Comparison of ENCODE assay signal across 11 cellular contexts in the genomic region with DNA sequence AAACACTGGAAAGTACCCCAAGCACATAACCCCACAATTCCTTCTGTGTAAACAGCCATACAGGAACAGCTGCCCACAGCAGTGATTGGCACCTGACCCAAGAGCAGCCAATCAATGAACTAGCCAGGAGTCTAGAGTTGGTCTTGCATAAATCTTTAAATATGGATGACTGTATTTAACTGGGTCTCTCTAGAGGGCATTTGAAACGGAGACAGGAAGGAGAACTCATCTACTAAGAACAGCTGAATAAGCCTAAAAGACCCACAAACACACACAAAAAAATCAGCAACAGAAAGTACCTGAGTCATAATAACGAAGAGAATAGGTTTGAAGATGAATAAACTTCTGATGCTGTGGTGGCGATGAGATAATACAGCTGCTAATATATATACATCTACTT. TPM values are rescaled to one million over a fixed set of nuclear protein-coding genes. Genes with fewer than 3 reads are reported as not detected.
DNase-seq lines count a peak whose midpoint lies in the region; ATAC-seq and TF ChIP-seq lines count a peak whose summit lies in the region.
"Had no signal": no experiment of that assay in that cellular context is flagged by ENCODE, and none has a peak within 500 bp of the region (broad histone marks: within the 10 kb centered on the region; RNA-seq: fewer than 3 reads in every experiment).

No MANE protein-coding gene starts in this region.

- H3K27ac ChIP-seq in caudate nucleus (ENCODE audit: low read depth, low read length): no peak overlapping the region
- H3K27ac ChIP-seq: epithelial cell of prostate had no signal

- H3K4me1 Mint-ChIP-seq in T-helper 17 cell: peaks cover 38% of the 10 kb centered on the region

- ATAC-seq in GM19023 (IDR thresholded peaks at IDR 0.05; ENCODE audit: unreplicated experiment) (peak; percentile 57), HG02852 (IDR thresholded peaks at IDR 0.05; ENCODE audit: unreplicated experiment) (peak; percentile 61), T-helper 17 cell (peak; percentile 61)

- H3K27me3 Mint-ChIP-seq in T-helper 17 cell: no peaks in the 10 kb centered on the region
- H3K27me3 Mint-ChIP-seq: T-cell had no signal

- no peak for TF ChIP-seq CTCF in GM10266 (IDR thresholded peaks at IDR 0.05; ENCODE audit: control insufficient read depth, insufficient read depth, low read depth, missing control alignments)

- H3K4me3 Mint-ChIP-seq in T-helper 17 cell: peak overlapping the region; percentile 68

- peaks cover 8% of the 10 kb centered on the region for H3K36me3 Mint-ChIP-seq in T-helper 17 cell (ENCODE audit: low read depth)

- H3K9me3 ChIP-seq in T-helper 17 cell (ENCODE audit: control insufficient read depth, low read length, poor library complexity, severe bottlenecking): peaks cover 3% of the 10 kb centered on the region

- peak overlapping the region; percentile 84 for H3K27ac Mint-ChIP-seq in T-helper 17 cell
- H3K27ac Mint-ChIP-seq: T-cell had no signal

- peak; percentile 24 for DNase-seq in GM10266 (ENCODE audit: extremely low spot score)
- DNase-seq in T-helper 17 cell: no peak
- DNase-seq in activated gamma-delta T cell (lab: John Stamatoyannopoulos, UW): no peak
- DNase-seq in NCI-H2029 treated with DMSO at 0.1 percent for 48 hours (lab: John Stamatoyannopoulos, UW): no peak
- DNase-seq in caudate nucleus (lab: John Stamatoyannopoulos, UW): no peak
- DNase-seq in T1000 (lab: John Stamatoyannopoulos, UW): no peak
- DNase-seq: NCI-H510A treated with DMSO at 0.1 percent for 48 hours, T-cell had no signal

RNA-seq across cellular contexts. Expression of gene ASF1A, which starts 49.0 kb away (rescaled TPM):
- total RNA-seq in T-helper 17 cell: 10 to 100 TPM; 14.4 to 20.6 TPM
